ENCODE assay signal across 13 cellular contexts in the genomic region with DNA sequence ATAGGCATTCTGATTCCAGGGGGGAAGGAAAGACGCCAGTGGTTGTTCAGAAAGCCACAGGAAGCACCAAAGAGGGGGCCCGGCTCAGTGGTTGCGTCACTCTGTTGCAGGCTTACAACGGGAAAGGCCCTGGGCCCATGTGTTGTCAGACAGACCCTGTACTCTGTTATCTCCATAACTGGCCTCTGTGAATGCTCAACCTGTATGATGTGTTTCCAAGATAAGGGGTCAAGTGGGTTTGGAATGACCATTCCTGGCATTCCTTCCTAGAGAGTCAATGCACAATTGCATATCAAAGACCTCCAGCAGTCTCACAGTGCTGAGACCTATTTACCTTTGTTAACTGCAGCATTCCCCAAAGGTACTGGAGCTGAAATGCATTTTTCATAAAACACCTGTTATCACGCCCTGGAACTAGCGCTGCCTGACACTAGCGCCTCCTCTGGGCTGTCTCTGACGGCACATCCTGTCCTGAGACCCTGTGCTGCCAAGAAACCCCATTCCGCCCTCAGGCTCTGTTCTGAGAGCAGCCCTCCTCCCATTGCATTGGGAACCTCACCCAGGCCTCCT. TPM values are rescaled to one million over a fixed set of nuclear protein-coding genes. Genes with fewer than 3 reads are reported as not detected.
DNase-seq lines count a peak whose midpoint lies in the region; ATAC-seq and TF ChIP-seq lines count a peak whose summit lies in the region.
"Had no signal": no experiment of that assay in that cellular context is flagged by ENCODE, and none has a peak within 500 bp of the region (broad histone marks: within the 10 kb centered on the region; RNA-seq: fewer than 3 reads in every experiment).

No MANE protein-coding gene starts in this region.

- H3K36me3 Mint-ChIP-seq in CD14-positive monocyte, result no peaks in the 10 kb centered on the region
- peaks cover 1% of the 10 kb centered on the region; the same call in 1 of the 2 replicates for H3K36me3 Mint-ChIP-seq in WTC11

- H3K27me3 Mint-ChIP-seq in CD14-positive monocyte (ENCODE audit: low read depth in 3 of 3) (peaks cover 3 to 15% (median 7%) of the 10 kb centered on the region in 3 donors), WTC11 (ENCODE audit: low read depth) (peaks cover 1% of the 10 kb centered on the region; the same call in 1 of the 2 replicates)
- H3K27me3 Mint-ChIP-seq: stimulated activated naive CD8-positive, alpha-beta T cell treated with anti-CD3 and anti-CD28 coated beads, Interleukin-15, Interleukin-2, amounts not matched to agents 100 ng/mL and 50 ng/mL, for 24 hours had no signal

- peak overlapping the region in 1 of 2 donors; percentile 56 for H3K4me3 Mint-ChIP-seq in CD14-positive monocyte
- 0 out of 2 replicates have a peak overlapping the region, but pooled peaks have one; percentile 2 for H3K4me3 Mint-ChIP-seq in WTC11
- H3K4me3 Mint-ChIP-seq: stimulated activated naive CD8-positive, alpha-beta T cell treated with anti-CD3 and anti-CD28 coated beads, Interleukin-15, Interleukin-2, amounts not matched to agents 100 ng/mL and 50 ng/mL, for 24 hours had no signal

- CTCF ChIA-PET in WTC11 (lab: Charles Lee), result interaction anchor here (1.1 to 4.1 kb wide), 13 partner anchors 10 to 131 kb away, joined by 3 to 36 read pairs (median 4); partner anchors contain the start of gene RAB17

- intact Hi-C loops in CD14-positive monocyte (cut with micrococcal nuclease), result no loop called here
- intact Hi-C loops in lower lobe of right lung (cut with DNase I), result no loop called here

- H3K4me1 ChIP-seq in lower lobe of right lung, result peaks cover 53% of the 10 kb centered on the region

- TF ChIP-seq CTCF in CD14-positive monocyte (IDR thresholded peaks at IDR 0.05) (peak; percentile 18), WTC11 (IDR thresholded peaks at IDR 0.05) (peak; percentile 36; the same call in 1 of the 2 replicates), lower lobe of right lung (IDR thresholded peaks at IDR 0.05) (no peak)

- H3K4me1 Mint-ChIP-seq in CD14-positive monocyte (peaks cover 39% of the 10 kb centered on the region), WTC11 (peaks cover 62% of the 10 kb centered on the region)

- DNase-seq in CD14-positive monocyte (ENCODE audit: low spot score) (no peak), HK-2 (ENCODE audit: unreplicated experiment) (peak; percentile 58), WTC11 (ENCODE audit: low spot score) (peak; percentile 82), lower lobe of right lung (no peak), NCI-H1417 treated with DMSO at 0.1 percent for 48 hours (lab: John Stamatoyannopoulos, UW) (no peak), NCI-H748 (lab: John Stamatoyannopoulos, UW; ENCODE audit: unreplicated experiment) (no peak)
- no peak for DNase-seq in stimulated activated CD4-positive, alpha-beta T cell treated with anti-CD3 and anti-CD28 coated beads, Interleukin-2, amount 100 ng/mL, for 48 hours
- DNase-seq: T-helper 1 cell had no signal

- H3K36me3 ChIP-seq in lower lobe of right lung, result no peaks in the 10 kb centered on the region

- H3K27ac Mint-ChIP-seq in CD14-positive monocyte, result no peak overlapping the region
- peak overlapping the region; percentile 93 for H3K27ac Mint-ChIP-seq in WTC11
- H3K27ac Mint-ChIP-seq: stimulated activated naive CD8-positive, alpha-beta T cell treated with anti-CD3 and anti-CD28 coated beads, Interleukin-15, Interleukin-2, amounts not matched to agents 100 ng/mL and 50 ng/mL, for 24 hours had no signal

- H3K27me3 ChIP-seq in lower lobe of right lung (ENCODE audit: low read depth), result no peaks in the 10 kb centered on the region

- peak overlapping the region; percentile 56 for H3K27ac ChIP-seq in lower lobe of right lung

- H3K4me3 ChIP-seq in lower lobe of right lung, result no peak overlapping the region
- H3K4me3 ChIP-seq: K562 had no signal

- no peaks in the 10 kb centered on the region for H3K9me3 ChIP-seq in lower lobe of right lung

- H3K9me3 Mint-ChIP-seq in CD14-positive monocyte (peaks cover 0 to 2% (median 0%) of the 10 kb centered on the region in 7 donors), WTC11 (peaks cover 2% of the 10 kb centered on the region; the same call in 1 of the 2 replicates)
- H3K9me3 Mint-ChIP-seq: stimulated activated naive CD8-positive, alpha-beta T cell treated with anti-CD3 and anti-CD28 coated beads, Interleukin-15, Interleukin-2, amounts not matched to agents 100 ng/mL and 50 ng/mL, for 24 hours had no signal

- POLR2A ChIA-PET in WTC11 (lab: Charles Lee), result interaction anchor here (1.0 to 1.4 kb wide), 2 partner anchors 12 to 23 kb away, joined by 3 to 7 read pairs; partner anchors contain the start of gene RAB17

- ATAC-seq in WTC11 (peak; percentile 89), lower lobe of right lung (peak; percentile 85 to 87), HG03571 (IDR thresholded peaks at IDR 0.05; ENCODE audit: unreplicated experiment) (no peak)
- ATAC-seq: K562 had no signal

TF ChIP-seq in WTC11, 78 proteins besides CTCF, POLR2A, EP300 and RAD21 (continues in another document):
- TF ChIP-seq EMX1 (CRISPR knock-in tag; IDR thresholded peaks at IDR 0.05) (0 out of 2 replicates have a peak, but pooled peaks have one; percentile 8), MXD4 (CRISPR knock-in tag; IDR thresholded peaks at IDR 0.05; ENCODE audit: borderline replicate concordance) (no peak), GABPB1 (CRISPR knock-in tag; IDR thresholded peaks at IDR 0.05) (peak; percentile 98), HMGA2 (CRISPR knock-in tag; IDR thresholded peaks at IDR 0.05) (no peak), TEAD1 (CRISPR knock-in tag; IDR thresholded peaks at IDR 0.05) (peak; percentile 98), NR1H2 (CRISPR knock-in tag; IDR thresholded peaks at IDR 0.05) (no peak), ZNF425 (CRISPR knock-in tag; conservative IDR thresholded peaks at IDR 0.05) (no peak), ZBTB21 (CRISPR knock-in tag; IDR thresholded peaks at IDR 0.05; ENCODE audit: borderline replicate concordance) (no peak), CREB1 (CRISPR knock-in tag; IDR thresholded peaks at IDR 0.05) (no peak), ZNF263 (CRISPR knock-in tag; IDR thresholded peaks at IDR 0.05; ENCODE audit: low read depth) (no peak), ZNF121 (CRISPR knock-in tag; IDR thresholded peaks at IDR 0.05) (no peak), ZNF219 (CRISPR knock-in tag; IDR thresholded peaks at IDR 0.05; ENCODE audit: borderline replicate concordance) (no peak)
- TF ChIP-seq, protein P1, sequence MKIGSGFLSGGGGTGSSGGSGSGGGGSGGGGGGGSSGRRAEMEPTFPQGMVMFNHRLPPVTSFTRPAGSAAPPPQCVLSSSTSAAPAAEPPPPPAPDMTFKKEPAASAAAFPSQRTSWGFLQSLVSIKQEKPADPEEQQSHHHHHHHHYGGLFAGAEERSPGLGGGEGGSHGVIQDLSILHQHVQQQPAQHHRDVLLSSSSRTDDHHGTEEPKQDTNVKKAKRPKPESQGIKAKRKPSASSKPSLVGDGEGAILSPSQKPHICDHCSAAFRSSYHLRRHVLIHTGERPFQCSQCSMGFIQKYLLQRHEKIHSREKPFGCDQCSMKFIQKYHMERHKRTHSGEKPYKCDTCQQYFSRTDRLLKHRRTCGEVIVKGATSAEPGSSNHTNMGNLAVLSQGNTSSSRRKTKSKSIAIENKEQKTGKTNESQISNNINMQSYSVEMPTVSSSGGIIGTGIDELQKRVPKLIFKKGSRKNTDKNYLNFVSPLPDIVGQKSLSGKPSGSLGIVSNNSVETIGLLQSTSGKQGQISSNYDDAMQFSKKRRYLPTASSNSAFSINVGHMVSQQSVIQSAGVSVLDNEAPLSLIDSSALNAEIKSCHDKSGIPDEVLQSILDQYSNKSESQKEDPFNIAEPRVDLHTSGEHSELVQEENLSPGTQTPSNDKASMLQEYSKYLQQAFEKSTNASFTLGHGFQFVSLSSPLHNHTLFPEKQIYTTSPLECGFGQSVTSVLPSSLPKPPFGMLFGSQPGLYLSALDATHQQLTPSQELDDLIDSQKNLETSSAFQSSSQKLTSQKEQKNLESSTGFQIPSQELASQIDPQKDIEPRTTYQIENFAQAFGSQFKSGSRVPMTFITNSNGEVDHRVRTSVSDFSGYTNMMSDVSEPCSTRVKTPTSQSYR (CRISPR knock-in tag; IDR thresholded peaks at IDR 0.05), result no peak
- TF ChIP-seq, protein P2, sequence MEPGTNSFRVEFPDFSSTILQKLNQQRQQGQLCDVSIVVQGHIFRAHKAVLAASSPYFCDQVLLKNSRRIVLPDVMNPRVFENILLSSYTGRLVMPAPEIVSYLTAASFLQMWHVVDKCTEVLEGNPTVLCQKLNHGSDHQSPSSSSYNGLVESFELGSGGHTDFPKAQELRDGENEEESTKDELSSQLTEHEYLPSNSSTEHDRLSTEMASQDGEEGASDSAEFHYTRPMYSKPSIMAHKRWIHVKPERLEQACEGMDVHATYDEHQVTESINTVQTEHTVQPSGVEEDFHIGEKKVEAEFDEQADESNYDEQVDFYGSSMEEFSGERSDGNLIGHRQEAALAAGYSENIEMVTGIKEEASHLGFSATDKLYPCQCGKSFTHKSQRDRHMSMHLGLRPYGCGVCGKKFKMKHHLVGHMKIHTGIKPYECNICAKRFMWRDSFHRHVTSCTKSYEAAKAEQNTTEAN (CRISPR knock-in tag; IDR thresholded peaks at IDR 0.05), result no peak

RNA-seq across cellular contexts. Expression of gene LRRFIP1, which starts 13.2 kb away (rescaled TPM):
- 10 to 100 TPM; 67.3 to 98.3 TPM for polyA plus RNA-seq in CD14-positive monocyte
- total RNA-seq in WTC11 (2021) (70.6 to 88.4 TPM (median 71.2 TPM) in 3 replicates), lower lobe of right lung (180 TPM)

RNA-seq across cellular contexts. Expression of gene RAB17, which starts 23.7 kb away (rescaled TPM):
- under 1 TPM in 1 of 2 donors, not detected in 1; 0.13 TPM for polyA plus RNA-seq in CD14-positive monocyte
- total RNA-seq in WTC11 (2021), result 134 to 140 TPM (median 137 TPM) in 3 replicates
- 60.1 TPM for total RNA-seq in lower lobe of right lung
- total RNA-seq: H4 had no signal
- polyA plus RNA-seq: K562 had no signal

RNA-seq across cellular contexts. Expression of gene PRLH, which starts 47.9 kb away (rescaled TPM):
- polyA plus RNA-seq in CD14-positive monocyte, result not detected
- total RNA-seq in WTC11 (2021) (not detected in 3 replicates), lower lobe of right lung (not detected)
- total RNA-seq: frontal cortex, H4, K562 had no signal
- polyA plus RNA-seq: K562 had no signal

Comparison
In these comparisons a context has a peak if more than half of its experiments do, and no peak if none do; other contexts are left out.
1. DNase-seq: peak in HK-2 (single experiment) and WTC11 (single experiment); none in CD14-positive monocyte (single experiment), lower lobe of right lung (single experiment), NCI-H1417 treated with DMSO at 0.1 percent for 48 hours (single experiment), stimulated activated CD4-positive, alpha-beta T cell treated with anti-CD3 and anti-CD28 coated beads, Interleukin-2, amount 100 ng/mL, for 48 hours (0 of 2) and NCI-H748 (single experiment).